ENCODE assay signal across 27 cellular contexts in genomic region chr5:169871816-169872215, GRCh38.
"Had no signal": no experiment of that assay in that cellular context is flagged by ENCODE, and none has a peak within 500 bp of the region (broad histone marks: within the 10 kb centered on the region; RNA-seq: fewer than 3 reads in every experiment).

No MANE protein-coding gene starts in this region.

- H3K36me3 Mint-ChIP-seq: mesothelial cell of epicardium, natural killer cell had no signal

- DNase-seq: islet precursor cell; left ventricle myocardium inferior; mesendoderm; naive B cell; natural killer cell; nucleus accumbens; pancreas; posterior cingulate gyrus; retina; right cardiac atrium; stimulated activated CD4-positive, alpha-beta T cell treated with anti-CD3 and anti-CD28 coated beads, Interleukin-12 subunit alpha, Interleukin-12 subunit beta, amount 100 ng/mL, for 4 hours; stimulated activated CD4-positive, alpha-beta T cell treated with anti-CD3 and anti-CD28 coated beads, Interleukin-15, amount 100 ng/mL, for 24 hours; stimulated activated CD4-positive, alpha-beta T cell treated with anti-CD3 and anti-CD28 coated beads, Interleukin-2, amount 100 ng/mL, for 24 hours; stimulated activated CD4-positive, alpha-beta T cell treated with anti-CD3 and anti-CD28 coated beads, Interleukin-4, amount 100 ng/mL, for 1 hour; stimulated activated naive B cell treated with anti-CD40 and anti-IgM and Interleukin-4, amounts not matched to agents 10 μg/mL and 1 μg/mL and 100 μg/mL, for 72 hours; stimulated activated naive CD8-positive, alpha-beta T cell treated with anti-CD3 and anti-CD28 coated beads, Interleukin-15, Interleukin-2, amounts not matched to agents 100 U/mL and 50 U/mL, for 24 hours; stomach; testis; thyroid gland; trophoblast cell; upper lobe of right lung had no signal

- ATAC-seq: natural killer cell; pancreas; right cardiac atrium; sciatic nerve; stimulated activated naive B cell treated with anti-CD40 and anti-IgM and Interleukin-4, amounts not matched to agents 10 μg/mL and 1 μg/mL and 100 μg/mL, for 72 hours; stimulated activated naive CD8-positive, alpha-beta T cell treated with anti-CD3 and anti-CD28 coated beads, Interleukin-15, Interleukin-2, amounts not matched to agents 100 U/mL and 50 U/mL, for 24 hours; upper lobe of right lung had no signal

- H3K27me3 Mint-ChIP-seq: naive B cell; stimulated activated naive B cell treated with anti-CD40 and anti-IgM and Interleukin-4, amounts not matched to agents 10 μg/mL and 1 μg/mL and 100 μg/mL, for 72 hours had no signal

- H3K27ac Mint-ChIP-seq: mesothelial cell of epicardium; stimulated activated naive B cell treated with anti-CD40 and anti-IgM and Interleukin-4, amounts not matched to agents 10 μg/mL and 1 μg/mL and 100 μg/mL, for 72 hours had no signal

- H3K4me3 Mint-ChIP-seq: mesothelial cell of epicardium; naive B cell; natural killer cell; stimulated activated naive B cell treated with anti-CD40 and anti-IgM and Interleukin-4, amounts not matched to agents 10 μg/mL and 1 μg/mL and 100 μg/mL, for 72 hours had no signal

- H3K9me3 Mint-ChIP-seq: mesothelial cell of epicardium; naive B cell; natural killer cell; stimulated activated naive B cell treated with anti-CD40 and anti-IgM and Interleukin-4, amounts not matched to agents 10 μg/mL and 1 μg/mL and 100 μg/mL, for 72 hours had no signal

- H3K4me3 ChIP-seq: hepatocyte, left ventricle myocardium inferior, lung, pancreas, prostate gland, skin epidermis, stomach, testis, thyroid gland, upper lobe of right lung had no signal

- H3K4me1 Mint-ChIP-seq: mesothelial cell of epicardium had no signal
